Comparison of ENCODE assay signal across 1 cellular context in the genomic region with DNA sequence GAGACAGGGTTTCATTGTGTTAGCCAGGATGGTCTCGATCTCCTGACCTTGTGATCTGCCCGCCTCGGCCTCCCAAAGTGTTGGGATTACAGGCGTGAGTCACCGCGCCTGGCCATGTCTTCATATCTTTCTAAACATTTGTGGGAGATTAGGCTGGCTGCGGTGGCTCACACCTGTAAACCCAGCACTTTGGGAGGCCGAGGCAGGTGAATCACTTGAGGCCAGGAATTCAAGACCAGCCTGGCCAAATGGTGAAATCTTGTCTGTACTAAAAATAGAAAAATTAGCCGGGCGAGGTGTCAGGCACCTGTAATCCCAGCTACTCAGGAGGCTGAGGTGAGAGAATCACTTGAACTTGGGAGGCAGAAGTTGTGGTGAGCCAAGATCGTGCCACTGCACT. TPM values are rescaled to one million over a fixed set of nuclear protein-coding genes. Genes with fewer than 3 reads are reported as not detected.
"Had no signal": no experiment of that assay in that cellular context is flagged by ENCODE, and none has a peak within 500 bp of the region (broad histone marks: within the 10 kb centered on the region; RNA-seq: fewer than 3 reads in every experiment).

No MANE protein-coding gene starts in this region.

RNA-seq across cellular contexts. Expression of a gene that starts 10.2 kb away (rescaled TPM):
- total RNA-seq: G401 had no signal
